In genomic region chr10:62919776-62920175, GRCh38 we compare ENCODE assay signal across 24 cellular contexts.
DNase-seq lines count a peak whose midpoint lies in the region; ATAC-seq, FAIRE-seq and TF ChIP-seq lines count a peak whose summit lies in the region.
"Had no signal": no experiment of that assay in that cellular context is flagged by ENCODE, and none has a peak within 500 bp of the region (broad histone marks: within the 10 kb centered on the region; RNA-seq: fewer than 3 reads in every experiment).

No MANE protein-coding gene starts in this region.

- CTCF ChIA-PET in PC-3 (lab: Charles Lee): no interaction called here
- CTCF ChIA-PET in activated CD4-positive, alpha-beta memory T cell treated with anti-CD3 and anti-CD28 coated beads, Interleukin-2, amount 10 ng/mL, durations not matched to agents 7 days and 5 days (lab: Charles Lee): no interaction called here

- no peaks in the 10 kb centered on the region for H3K79me2 ChIP-seq in PC-3 (ENCODE audit: low read length)

- peak overlapping the region; percentile 46 for H3K4me2 ChIP-seq in PC-3 (ENCODE audit: low read length)
- H3K4me2 ChIP-seq: KMS-11 had no signal

- H3K36me3 Mint-ChIP-seq in activated T-cell treated with anti-CD3 and anti-CD28 coated beads, Interleukin-2, amount 50 U/mL, for 72 hours (ENCODE audit: insufficient read depth in 2 of 2): no peaks in the 10 kb centered on the region
- H3K36me3 Mint-ChIP-seq in activated CD4-positive, alpha-beta memory T cell treated with anti-CD3 and anti-CD28 coated beads, Interleukin-2, amount 10 ng/mL, durations not matched to agents 7 days and 5 days (ENCODE audit: low read depth): no peaks in the 10 kb centered on the region
- H3K36me3 Mint-ChIP-seq: CD14-positive monocyte had no signal

- no TSS peak for BruUV-seq in PC-3 (replicated peaks; lab: Mats Ljungman, UMichigan)

- H3K27ac Mint-ChIP-seq in activated T-cell treated with anti-CD3 and anti-CD28 coated beads, Interleukin-2, amount 50 U/mL, for 72 hours: no peak overlapping the region
- H3K27ac Mint-ChIP-seq in activated CD4-positive, alpha-beta memory T cell treated with anti-CD3 and anti-CD28 coated beads, Interleukin-2, amount 10 ng/mL, durations not matched to agents 7 days and 5 days: no peak overlapping the region
- H3K27ac Mint-ChIP-seq: B cell, CD14-positive monocyte had no signal

- no peaks in the 10 kb centered on the region for H4K20me1 ChIP-seq in PC-3 (ENCODE audit: low read length)

- H3K36me3 ChIP-seq in PC-3 (ENCODE audit: low read depth, low read length): no peaks in the 10 kb centered on the region

- H3K4me3 ChIP-seq in PC-3 (ENCODE audit: low read length): peak overlapping the region; percentile 6
- no peak overlapping the region for H3K4me3 ChIP-seq in epithelial cell of esophagus (ENCODE audit: low read length)
- H3K4me3 ChIP-seq: SK-N-MC had no signal

- peaks cover 20% of the 10 kb centered on the region for H3F3A ChIP-seq in PC-3 (ENCODE audit: low read length, unreplicated experiment)

- peaks cover 0 to 3% of the 10 kb centered on the region in 2 donors for H3K9me3 Mint-ChIP-seq in activated T-cell treated with anti-CD3 and anti-CD28 coated beads, Interleukin-2, amount 50 U/mL, for 72 hours
- H3K9me3 Mint-ChIP-seq in activated CD4-positive, alpha-beta memory T cell treated with anti-CD3 and anti-CD28 coated beads, Interleukin-2, amount 10 ng/mL, durations not matched to agents 7 days and 5 days: peaks cover 4% of the 10 kb centered on the region

- no peak overlapping the region for H3K9ac ChIP-seq in PC-3 (ENCODE audit: low read length)
- H3K9ac ChIP-seq: KMS-11 had no signal

- H3K27me3 Mint-ChIP-seq in activated T-cell treated with anti-CD3 and anti-CD28 coated beads, Interleukin-2, amount 50 U/mL, for 72 hours (ENCODE audit: low read depth): peaks cover 62% of the 10 kb centered on the region
- peaks cover 7% of the 10 kb centered on the region for H3K27me3 Mint-ChIP-seq in activated CD4-positive, alpha-beta memory T cell treated with anti-CD3 and anti-CD28 coated beads, Interleukin-2, amount 10 ng/mL, durations not matched to agents 7 days and 5 days

- peak overlapping the region; percentile 17 for H2AFZ ChIP-seq in PC-3 (ENCODE audit: low read length)

- H3K9me3 ChIP-seq in PC-3 (ENCODE audit: low read length): no peaks in the 10 kb centered on the region

- no peak for FAIRE-seq in urothelium cell line (lab: Jason Lieb, UNC)
- FAIRE-seq: A204.1, RCC 7860 had no signal

- ATAC-seq in PC-3: peak; percentile 65
- ATAC-seq in foreskin keratinocyte: peak; percentile 31
- ATAC-seq in HG03135 (IDR thresholded peaks at IDR 0.05; ENCODE audit: unreplicated experiment): no peak
- ATAC-seq in activated T-cell treated with anti-CD3 and anti-CD28 coated beads, Interleukin-2, amount 50 U/mL, for 72 hours (replicated peaks in 1 of 2): no peak

- TF ChIP-seq CTCF in PC-3 (conservative IDR thresholded peaks at IDR 0.05; ENCODE audit: low read depth, low read length) (no peak), epithelial cell of esophagus (IDR thresholded peaks at IDR 0.05; ENCODE audit: insufficient read depth, low read depth, low read length, missing control alignments) (no peak), foreskin keratinocyte (conservative IDR thresholded peaks at IDR 0.05) (no peak)

- intact Hi-C loops in PC-3 (cut with micrococcal nuclease): loop anchor here (2.0 kb wide), 1 partner anchor 73 kb away; no protein-coding TSS in a partner anchor

- H3K27ac ChIP-seq in PC-3 (ENCODE audit: low read length) (peak overlapping the region; percentile 6), foreskin keratinocyte (no peak overlapping the region)
- H3K27ac ChIP-seq: KMS-11, SK-N-MC had no signal

- H3K9me2 ChIP-seq in PC-3 (replicated peaks; ENCODE audit: low read length): 0 out of 2 replicates have a peak, but pooled peaks cover 5% of the 10 kb centered on the region

- H3K27me3 ChIP-seq in PC-3 (ENCODE audit: low read length) (no peaks in the 10 kb centered on the region), foreskin keratinocyte (no peaks in the 10 kb centered on the region)

- peak; percentile 62 for DNase-seq in ELR (ENCODE audit: low read depth)
- peak; percentile 100 for DNase-seq in PC-3
- peak; percentile 80 for DNase-seq in epithelial cell of esophagus (ENCODE audit: low read depth)
- DNase-seq in foreskin keratinocyte: peak; percentile 8 to 68
- DNase-seq in activated T-cell treated with anti-CD3 and anti-CD28 coated beads, Interleukin-2, amount 50 U/mL, for 72 hours: no peak
- no peak for DNase-seq in urothelium cell line (ENCODE audit: low spot score)
- no peak for DNase-seq in activated CD4-positive, alpha-beta memory T cell treated with anti-CD3 and anti-CD28 coated beads, Interleukin-2, amount 10 ng/mL, durations not matched to agents 7 days and 5 days
- DNase-seq: GF-D8, IMR-90, MV-4-11, NCI-H1105 treated with DMSO at 0.1 percent for 48 hours, NCI-H2029 treated with DMSO at 0.1 percent for 48 hours, NCI-H2171, NCI-H345, NCI-H524, NCI-H774, SHP77 treated with DMSO at 0.1 percent for 48 hours had no signal

- H3K4me1 ChIP-seq in PC-3 (ENCODE audit: insufficient read depth, low read length) (peaks cover 62% of the 10 kb centered on the region), foreskin keratinocyte (peaks cover 3% of the 10 kb centered on the region)

- no peak overlapping the region for H3K4me3 Mint-ChIP-seq in activated T-cell treated with anti-CD3 and anti-CD28 coated beads, Interleukin-2, amount 50 U/mL, for 72 hours
- no peak overlapping the region for H3K4me3 Mint-ChIP-seq in activated CD4-positive, alpha-beta memory T cell treated with anti-CD3 and anti-CD28 coated beads, Interleukin-2, amount 10 ng/mL, durations not matched to agents 7 days and 5 days
- H3K4me3 Mint-ChIP-seq: B cell, CD14-positive monocyte had no signal

- H3K4me1 Mint-ChIP-seq in activated T-cell treated with anti-CD3 and anti-CD28 coated beads, Interleukin-2, amount 50 U/mL, for 72 hours (ENCODE audit: low read depth): peaks cover 17% of the 10 kb centered on the region
- peaks cover 7% of the 10 kb centered on the region for H3K4me1 Mint-ChIP-seq in activated CD4-positive, alpha-beta memory T cell treated with anti-CD3 and anti-CD28 coated beads, Interleukin-2, amount 10 ng/mL, durations not matched to agents 7 days and 5 days

- POLR2A ChIA-PET in PC-3 (lab: Charles Lee; ENCODE audit: unreplicated experiment): interaction anchor here (0.7 kb wide), 1 partner anchor 22 kb away, joined by 3 read pairs; no protein-coding TSS in a partner anchor
- POLR2A ChIA-PET in activated CD4-positive, alpha-beta memory T cell treated with anti-CD3 and anti-CD28 coated beads, Interleukin-2, amount 10 ng/mL, durations not matched to agents 7 days and 5 days (lab: Charles Lee): no interaction called here

Comparison
In these comparisons a context has a peak if more than half of its experiments do, and no peak if none do; other contexts are left out.
1. DNase-seq: peak in ELR (single experiment), PC-3 (single experiment), epithelial cell of esophagus (single experiment) and foreskin keratinocyte (2 of 2); none in activated T-cell treated with anti-CD3 and anti-CD28 coated beads, Interleukin-2, amount 50 U/mL, for 72 hours (0 of 2), urothelium cell line (single experiment) and activated CD4-positive, alpha-beta memory T cell treated with anti-CD3 and anti-CD28 coated beads, Interleukin-2, amount 10 ng/mL, durations not matched to agents 7 days and 5 days (single experiment).
2. ATAC-seq: peak in PC-3 (single experiment) and foreskin keratinocyte (single experiment); none in HG03135 (single experiment) and activated T-cell treated with anti-CD3 and anti-CD28 coated beads, Interleukin-2, amount 50 U/mL, for 72 hours (0 of 2).